Comparison of ENCODE assay signal across 8 cellular contexts in the genomic region with DNA sequence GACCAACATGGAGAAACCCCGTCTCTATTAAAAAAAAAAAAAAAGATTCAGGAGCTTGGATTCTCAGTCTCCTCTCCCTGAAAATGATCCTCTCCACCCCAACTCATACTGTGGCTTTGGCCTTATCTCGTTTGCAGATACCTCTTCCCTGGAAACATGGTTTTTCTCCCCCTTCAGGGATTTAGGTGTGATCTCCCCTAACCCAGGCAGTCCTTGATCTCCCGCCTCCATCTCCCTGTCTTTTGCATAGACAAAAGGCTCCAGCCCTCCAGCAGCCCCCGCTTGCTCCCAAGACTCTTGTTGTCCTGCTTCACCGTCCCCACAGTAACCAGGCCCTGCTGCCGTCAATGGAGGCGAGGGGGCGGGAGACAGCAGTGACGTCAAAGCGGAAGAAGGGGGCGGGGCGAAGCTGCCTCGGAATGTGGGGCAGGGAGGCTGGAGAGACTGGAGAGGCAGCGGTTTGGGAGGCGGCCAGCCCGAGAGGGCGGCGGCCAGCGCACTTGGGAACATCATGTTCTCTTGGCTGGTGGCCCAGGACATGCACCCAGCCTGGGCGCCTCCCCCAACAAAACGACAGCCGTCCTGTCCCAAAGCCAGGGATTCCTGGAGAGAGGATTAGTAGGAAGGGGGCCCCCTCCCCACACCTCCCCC.
DNase-seq lines count a peak whose midpoint lies in the region; ATAC-seq and TF ChIP-seq lines count a peak whose summit lies in the region.

No MANE protein-coding gene starts in this region.

- H3K4me3 Mint-ChIP-seq in memory B cell = peak overlapping the region; percentile 43

- ATAC-seq in memory B cell (ENCODE audit: low read depth) (no peak), HG03108 (IDR thresholded peaks at IDR 0.05; ENCODE audit: unreplicated experiment) (no peak)

- no peaks in the 10 kb centered on the region for H3K27me3 ChIP-seq in endocrine pancreas (ENCODE audit: control insufficient read depth, insufficient read depth, low read length)

- H3K4me1 Mint-ChIP-seq in memory B cell = peaks cover 43% of the 10 kb centered on the region

- peaks cover 12% of the 10 kb centered on the region for H3K36me3 ChIP-seq in endocrine pancreas (ENCODE audit: control insufficient read depth, insufficient read depth, low read length)

- peak overlapping the region; percentile 91 for H3K4me3 ChIP-seq in endocrine pancreas (ENCODE audit: control insufficient read depth, insufficient read depth, low read length)

- TF ChIP-seq CTCF in 22Rv1 (IDR thresholded peaks at IDR 0.05) = no peak

- H3K27me3 Mint-ChIP-seq in memory B cell = no peaks in the 10 kb centered on the region

- H3K9me3 Mint-ChIP-seq in memory B cell = no peaks in the 10 kb centered on the region

- no peak overlapping the region for H3K27ac Mint-ChIP-seq in memory B cell

- H3K4me1 ChIP-seq in endocrine pancreas (ENCODE audit: control insufficient read depth, insufficient read depth, low read length) = peaks cover 5% of the 10 kb centered on the region

- TF ChIP-seq POLR2A in GM18951 (IDR thresholded peaks at IDR 0.05; ENCODE audit: extremely low read depth, insufficient read depth, insufficient read length) = peak; percentile 31

- peaks cover 6% of the 10 kb centered on the region for H3K36me3 Mint-ChIP-seq in memory B cell

- in situ Hi-C loops in GM18951 (cut with MboI; ENCODE audit: low sequenced_read_pairs, unreplicated experiment) = no loop called here

- DNase-seq in NOMO-1 treated with DMSO at 0.1 percent for 48 hours (lab: John Stamatoyannopoulos, UW; ENCODE audit: unreplicated experiment) = peak; percentile 43
- DNase-seq in activated CD8-positive, alpha-beta memory T cell treated with anti-CD3 and anti-CD28 coated beads, Interleukin-2, amount 50 U/mL, for 48 hours = peak; percentile 95
- DNase-seq in memory B cell (ENCODE audit: low spot score in 2 of 2) = peak; percentile 80 to 85
- DNase-seq in stimulated activated CD4-positive, alpha-beta T cell treated with anti-CD3 and anti-CD28 coated beads, TNF-alpha, amount 100 ng/mL, for 1 hour (ENCODE audit: low read depth in 3 of 3, low spot score in 1 of 3) = peak; percentile 69 to 76 (median 71)

- H3K27ac ChIP-seq in 22Rv1 = peak overlapping the region; percentile 97

- peak overlapping the region; percentile 81 for H3K9ac ChIP-seq in endocrine pancreas (ENCODE audit: control insufficient read depth, insufficient read depth, low read length)

- no peaks in the 10 kb centered on the region for H3K9me3 ChIP-seq in endocrine pancreas (ENCODE audit: control insufficient read depth, low read length)

Comparison
In these comparisons a context has a peak if more than half of its experiments do, and no peak if none do; other contexts are left out.
1. DNase-seq: peak in every context shown above with its lines; median percentile 95 in activated CD8-positive, alpha-beta memory T cell treated with anti-CD3 and anti-CD28 coated beads, Interleukin-2, amount 50 U/mL, for 48 hours; 82 in memory B cell; 71 in stimulated activated CD4-positive, alpha-beta T cell treated with anti-CD3 and anti-CD28 coated beads, TNF-alpha, amount 100 ng/mL, for 1 hour; 43 in NOMO-1 treated with DMSO at 0.1 percent for 48 hours.